Comparison of ENCODE assay signal across 17 cellular contexts in the genomic region with DNA sequence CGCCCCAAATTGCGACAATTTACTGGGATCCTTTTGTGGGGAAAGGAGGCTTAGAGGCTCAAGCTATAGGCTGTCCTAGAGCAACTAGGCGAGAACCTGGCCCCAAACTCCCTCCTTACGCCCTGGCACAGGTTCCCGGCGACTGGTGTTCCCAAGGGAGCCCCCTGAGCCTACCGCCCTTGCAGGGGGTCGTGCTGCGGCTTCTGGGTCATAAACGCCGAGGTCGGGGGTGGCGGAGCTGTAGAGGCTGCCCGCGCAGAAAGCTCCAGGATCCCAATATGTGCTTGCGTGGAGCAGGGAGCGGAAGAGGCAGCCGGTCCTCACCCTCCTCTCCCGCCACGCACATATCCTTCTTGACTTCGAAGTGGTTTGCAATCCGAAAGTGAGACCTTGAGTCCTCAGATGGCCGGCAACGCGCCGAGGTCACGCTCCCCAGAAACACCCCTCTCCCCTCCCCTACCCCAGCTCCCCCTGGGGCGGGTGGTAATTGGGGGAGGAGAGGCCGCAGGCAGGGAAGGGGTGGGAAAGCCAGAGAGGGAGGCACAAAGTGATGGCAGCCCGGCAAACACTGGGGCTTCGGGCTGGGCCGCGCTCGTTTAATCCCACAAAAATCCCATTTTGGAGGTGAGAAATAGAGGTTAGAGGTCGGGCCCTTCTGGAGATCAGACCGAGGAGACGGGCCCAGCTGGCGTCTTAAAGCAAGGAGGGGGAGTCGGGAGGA. TPM values are rescaled to one million over a fixed set of nuclear protein-coding genes. Genes with fewer than 3 reads are reported as not detected.
DNase-seq lines count a peak whose midpoint lies in the region; ATAC-seq, FAIRE-seq and TF ChIP-seq lines count a peak whose summit lies in the region.
"Had no signal": no experiment of that assay in that cellular context is flagged by ENCODE, and none has a peak within 500 bp of the region (broad histone marks: within the 10 kb centered on the region; RNA-seq: fewer than 3 reads in every experiment).

No MANE protein-coding gene starts in this region.

- no peak for FAIRE-seq in GM12891 (lab: Jason Lieb, UNC)
- FAIRE-seq: HepG2 had no signal

- no peak overlapping the region for H3T11ph ChIP-seq in H9 (ENCODE audit: low read length)

- peak overlapping the region in 1 of 2 experiments; percentile 69; a peak in 3 of 5 replicates for H3K4me3 Mint-ChIP-seq in H9
- H3K4me3 Mint-ChIP-seq in activated CD4-positive, alpha-beta memory T cell treated with anti-CD3 and anti-CD28 coated beads for 36 hours: no peak overlapping the region
- H3K4me3 Mint-ChIP-seq: activated naive CD8-positive, alpha-beta T cell treated with anti-CD3 and anti-CD28 coated beads, Interleukin-2, amount 50 U/mL, for 24 hours had no signal

- H3K79me1 ChIP-seq in H9 (ENCODE audit: insufficient read depth, low read depth, low read length, poor library complexity, severe bottlenecking): no peaks in the 10 kb centered on the region
- H3K79me1 ChIP-seq in neuronal stem cell (ENCODE audit: low read depth, low read length): peaks cover 1% of the 10 kb centered on the region

- H2AFZ ChIP-seq in H9 (ENCODE audit: low read length) (no peak overlapping the region), neuronal stem cell (ENCODE audit: low read length) (peak overlapping the region; percentile 63)

- no peak overlapping the region for H3K56ac ChIP-seq in H9 (ENCODE audit: insufficient read length, low read depth, low read length)

- H3K23ac ChIP-seq in H9 (ENCODE audit: insufficient read length, low read depth, low read length) (no peak overlapping the region), neuronal stem cell (ENCODE audit: low read depth, low read length, poor library complexity) (peak overlapping the region; percentile 96)

- H2BK12ac ChIP-seq in H9 (ENCODE audit: insufficient read length, low read depth, low read length) (no peak overlapping the region), neuronal stem cell (ENCODE audit: low read length) (no peak overlapping the region)

- DNase-seq in D341Med (ENCODE audit: low spot score): peak; percentile 50
- no peak for DNase-seq in H9
- no peak for DNase-seq in epithelial cell of prostate (ENCODE audit: low read depth, low spot score)
- no peak for DNase-seq in neuronal stem cell (ENCODE audit: low spot score)
- no peak for DNase-seq in activated CD4-positive, alpha-beta memory T cell treated with anti-CD3 and anti-CD28 coated beads for 36 hours
- no peak for DNase-seq in GM12891 (ENCODE audit: insufficient read length, low spot score)
- DNase-seq in effector CD4-positive, alpha-beta T cell: no peak
- DNase-seq: activated naive CD8-positive, alpha-beta T cell treated with anti-CD3 and anti-CD28 coated beads, Interleukin-2, amount 50 U/mL, for 24 hours; GF-D8; NCI-H1105; NCI-H524; RPMI8226; T-helper 9 cell had no signal

- no peak overlapping the region for H4K8ac ChIP-seq in H9 (replicated peaks; ENCODE audit: insufficient read length, low read depth, low read length)
- H4K8ac ChIP-seq in neuronal stem cell (ENCODE audit: low read depth, low read length): no peak overlapping the region

- H2BK15ac ChIP-seq in H9 (ENCODE audit: low read depth, low read length) (no peak overlapping the region), neuronal stem cell (ENCODE audit: low read length) (peak overlapping the region; percentile 0)

- intact Hi-C loops in activated CD4-positive, alpha-beta memory T cell treated with anti-CD3 and anti-CD28 coated beads for 36 hours (cut with micrococcal nuclease): loop anchor here (5.0 kb wide), 2 partner anchors 147 to 222 kb away; no protein-coding TSS in a partner anchor

- no peak overlapping the region for H3K27ac ChIP-seq in H9 (ENCODE audit: insufficient read length, low read depth, low read length)
- peak overlapping the region; percentile 37 for H3K27ac ChIP-seq in epithelial cell of prostate
- H3K27ac ChIP-seq in neuronal stem cell (replicated peaks; ENCODE audit: low read length): no peak overlapping the region

- H3K23me2 ChIP-seq in H9 (ENCODE audit: insufficient read length, low read depth, low read length, poor library complexity, severe bottlenecking): peaks cover 8% of the 10 kb centered on the region

- H3K18ac ChIP-seq in H9 (ENCODE audit: insufficient read length, low read depth, low read length) (no peak overlapping the region), neuronal stem cell (ENCODE audit: low read length) (peak overlapping the region; percentile 82)

- H3K36me3 ChIP-seq in neuronal stem cell (replicated peaks in 1 of 2; ENCODE audit: control insufficient read depth in 2 of 2, insufficient read depth in 2 of 2, low read length in 2 of 2): no peaks in the 10 kb centered on the region

- ATAC-seq in HG03442 (IDR thresholded peaks at IDR 0.05; ENCODE audit: unreplicated experiment): no peak
- ATAC-seq: CD8-positive, alpha-beta T cell; HepG2 had no signal

- no peak for TF ChIP-seq POLR2A in GM12891 (IDR thresholded peaks at IDR 0.05; ENCODE audit: low read depth, low read length)

- peaks cover 0 to 6% (median 1%) of the 10 kb centered on the region in 3 experiments; a peak in 4 of 7 replicates for H3K36me3 Mint-ChIP-seq in H9 (ENCODE audit: insufficient read depth in 1 of 3, low read depth in 3 of 3)
- H3K36me3 Mint-ChIP-seq in activated CD4-positive, alpha-beta memory T cell treated with anti-CD3 and anti-CD28 coated beads for 36 hours: peaks cover under 1% of the 10 kb centered on the region
- H3K36me3 Mint-ChIP-seq: CD8-positive, alpha-beta T cell had no signal

- POLR2A ChIA-PET in activated CD4-positive, alpha-beta memory T cell treated with anti-CD3 and anti-CD28 coated beads for 36 hours (lab: Charles Lee): no interaction called here

- H4K91ac ChIP-seq in H9 (ENCODE audit: insufficient read length, low read depth, low read length) (no peak overlapping the region), neuronal stem cell (ENCODE audit: low read depth, low read length, poor library complexity) (no peak overlapping the region)

- H3K27me3 Mint-ChIP-seq in H9 (ENCODE audit: low read depth): peaks cover 100% of the 10 kb centered on the region
- H3K27me3 Mint-ChIP-seq in activated CD4-positive, alpha-beta memory T cell treated with anti-CD3 and anti-CD28 coated beads for 36 hours: peaks cover 76% of the 10 kb centered on the region

- H3K4me2 ChIP-seq in H9 (ENCODE audit: insufficient read depth, insufficient read length, low read length) (peak overlapping the region; percentile 23), neuronal stem cell (ENCODE audit: insufficient read depth, low read length, poor library complexity, severe bottlenecking) (peak overlapping the region; percentile 19)

- no peak overlapping the region for H3K4ac ChIP-seq in H9 (ENCODE audit: low read depth, low read length)
- no peak overlapping the region for H3K4ac ChIP-seq in neuronal stem cell (ENCODE audit: low read length)

- H3K79me2 ChIP-seq in H9 (ENCODE audit: insufficient read depth, low read length): no peaks in the 10 kb centered on the region

- TF ChIP-seq CTCF in H9 (conservative IDR thresholded peaks at IDR 0.05): no peak

- CTCF ChIA-PET in activated CD4-positive, alpha-beta memory T cell treated with anti-CD3 and anti-CD28 coated beads for 36 hours (lab: Charles Lee): no interaction called here

- peaks cover 41 to 64% of the 10 kb centered on the region in 2 experiments for H3K4me1 Mint-ChIP-seq in H9
- peaks cover 52% of the 10 kb centered on the region for H3K4me1 Mint-ChIP-seq in activated CD4-positive, alpha-beta memory T cell treated with anti-CD3 and anti-CD28 coated beads for 36 hours (ENCODE audit: low read depth)

- H3K27me3 ChIP-seq in H9 (ENCODE audit: insufficient read depth, low read length) (peaks cover 99% of the 10 kb centered on the region), neuronal stem cell (ENCODE audit: control insufficient read depth in 3 of 3, insufficient read depth in 3 of 3, low read depth in 1 of 3, low read length in 3 of 3) (peaks cover 91 to 100% (median 100%) of the 10 kb centered on the region in 3 experiments)

- H3K27ac Mint-ChIP-seq in H9: no peak overlapping the region
- H3K27ac Mint-ChIP-seq in activated CD4-positive, alpha-beta memory T cell treated with anti-CD3 and anti-CD28 coated beads for 36 hours: no peak overlapping the region
- H3K27ac Mint-ChIP-seq: activated naive CD8-positive, alpha-beta T cell treated with anti-CD3 and anti-CD28 coated beads, Interleukin-2, amount 50 U/mL, for 24 hours; CD8-positive, alpha-beta T cell had no signal

- H2AK5ac ChIP-seq in H9 (ENCODE audit: insufficient read length, low read length) (no peak overlapping the region), neuronal stem cell (ENCODE audit: low read depth, low read length) (peak overlapping the region; percentile 11)

- H3K14ac ChIP-seq in H9 (ENCODE audit: insufficient read depth, low read length): no peak overlapping the region
- H3K14ac ChIP-seq in neuronal stem cell (ENCODE audit: low read length): no peak overlapping the region

- no peak overlapping the region for H2BK20ac ChIP-seq in H9 (ENCODE audit: low read depth, low read length, poor library complexity, severe bottlenecking)

- H4K5ac ChIP-seq in H9 (ENCODE audit: insufficient read length, low read depth, low read length): no peak overlapping the region

- H3K4me3 ChIP-seq in neuronal stem cell (ENCODE audit: low read length in 2 of 2): no peak overlapping the region

- peaks cover 2% of the 10 kb centered on the region for H4K20me1 ChIP-seq in H9 (ENCODE audit: control insufficient read depth, insufficient read depth, insufficient read length)

- H2BK5ac ChIP-seq in H9 (ENCODE audit: insufficient read length, low read length) (no peak overlapping the region), neuronal stem cell (ENCODE audit: low read length) (no peak overlapping the region)

- H3K4me1 ChIP-seq in H9 (ENCODE audit: insufficient read depth, low read length): 0 out of 2 replicates have a peak, but pooled peaks cover 2% of the 10 kb centered on the region
- peaks cover 6 to 23% of the 10 kb centered on the region in 2 donors for H3K4me1 ChIP-seq in neuronal stem cell (ENCODE audit: control insufficient read depth in 2 of 2, insufficient read depth in 1 of 2, low read depth in 1 of 2, low read length in 2 of 2)

- H3K9me3 ChIP-seq in H9 (ENCODE audit: control insufficient read depth, low read depth, low read length) (no peaks in the 10 kb centered on the region), neuronal stem cell (replicated peaks in 1 of 2; ENCODE audit: control insufficient read depth in 2 of 2, insufficient read depth in 1 of 2, low read depth in 1 of 2, low read length in 2 of 2) (peaks cover 1 to 3% of the 10 kb centered on the region in 2 donors)

- H2BK120ac ChIP-seq in H9 (ENCODE audit: low read depth, low read length, poor library complexity, severe bottlenecking) (no peak overlapping the region), neuronal stem cell (ENCODE audit: low read depth, low read length) (no peak overlapping the region)

- H3K9ac ChIP-seq in H9 (ENCODE audit: extremely low read depth, insufficient read length, low read length) (no peak overlapping the region), neuronal stem cell (ENCODE audit: low read depth, low read length, poor library complexity) (peak overlapping the region; percentile 50)

- H3K9me3 Mint-ChIP-seq in H9: peaks cover 4 to 14% of the 10 kb centered on the region in 2 experiments; a peak in 3 of 5 replicates
- H3K9me3 Mint-ChIP-seq in activated CD4-positive, alpha-beta memory T cell treated with anti-CD3 and anti-CD28 coated beads for 36 hours: no peaks in the 10 kb centered on the region
- H3K9me3 Mint-ChIP-seq: activated naive CD8-positive, alpha-beta T cell treated with anti-CD3 and anti-CD28 coated beads, Interleukin-2, amount 50 U/mL, for 24 hours; CD8-positive, alpha-beta T cell had no signal

- no CpG with 5 or more reads among the region's 39 CpGs for WGBS in H9 (ENCODE audit: extremely low coverage, insufficient read length, low lambda C conversion rate)
- WGBS in neuronal stem cell (ENCODE audit: extremely low coverage in 2 of 2, insufficient read length in 2 of 2, insufficient replicate concordance in 1 of 2), 2 donors: no CpG with 5 or more reads among the region's 39 CpGs

RNA-seq across cellular contexts. Expression of gene SIM2, which starts 6.2 kb away (rescaled TPM):
- total RNA-seq in H9 (2021): not detected in 2 replicates
- polyA plus RNA-seq in neuronal stem cell (2013, experiment 1 of 2): 0.06 TPM
- polyA plus RNA-seq in neuronal stem cell (2013, experiment 2 of 2): 0.08 TPM
- total RNA-seq in activated CD4-positive, alpha-beta memory T cell treated with anti-CD3 and anti-CD28 coated beads for 36 hours: 1 to 10 TPM; 1.8 to 2.2 TPM
- 0.04 TPM for polyA plus RNA-seq in GM12891 (2012; ENCODE audit: low read depth, missing spikeins)
- total RNA-seq: CD8-positive, alpha-beta T cell; temporal lobe had no signal
